14 cellular contexts compared by ENCODE assay signal in genomic region chr14:97625512-97625911, GRCh38.
"Had no signal": no experiment of that assay in that cellular context is flagged by ENCODE, and none has a peak within 500 bp of the region (broad histone marks: within the 10 kb centered on the region; RNA-seq: fewer than 3 reads in every experiment).

No MANE protein-coding gene starts in this region.

- H3K36me3 ChIP-seq: gastrocnemius medialis, left lung, transverse colon, vagina had no signal

- FAIRE-seq: astrocyte, bronchial epithelial cell, keratinocyte had no signal

- H3K4me1 ChIP-seq: gastrocnemius medialis, left lung, transverse colon, vagina had no signal

- H3K9me3 ChIP-seq: gastrocnemius medialis, left lung, transverse colon, vagina had no signal

- H3K27ac ChIP-seq: gastrocnemius medialis, left lung, transverse colon, vagina had no signal

- H3K27me3 ChIP-seq: gastrocnemius medialis, transverse colon, vagina had no signal

- ATAC-seq: gastrocnemius medialis; left lung; sciatic nerve; stimulated activated naive CD8-positive, alpha-beta T cell treated with anti-CD3 and anti-CD28 coated beads, Interleukin-15, Interleukin-2, amounts not matched to agents 100 U/mL and 50 U/mL, for 24 hours had no signal

- H3K4me3 ChIP-seq: gastrocnemius medialis, left lung, transverse colon, vagina had no signal

- DNase-seq: activated CD4-positive, alpha-beta T cell treated with anti-CD3 and anti-CD28 coated beads, Interleukin-2, amount 50 U/mL, for 4 hours; activated CD4-positive, CD25-positive, alpha-beta regulatory T cell treated with anti-CD3 and anti-CD28 coated beads, Interleukin-2, amount 50 U/mL, for 72 hours; activated naive CD4-positive, alpha-beta T cell treated with anti-CD3 and anti-CD28 coated beads, Interleukin-2, amount 10 ng/mL, durations not matched to agents 7 days and 5 days; activated T-cell treated with anti-CD3 and anti-CD28 coated beads, Interleukin-2, amount 50 U/mL, for 1 hour; gastrocnemius medialis; left lung; mammary epithelial cell; stimulated activated naive CD8-positive, alpha-beta T cell treated with anti-CD3 and anti-CD28 coated beads, Interleukin-15, Interleukin-2, amounts not matched to agents 100 U/mL and 50 U/mL, for 24 hours; transverse colon had no signal
